11 cellular contexts compared by ENCODE assay signal in genomic region chr10:86402283-86402931, GRCh38. TPM values are rescaled to one million over a fixed set of nuclear protein-coding genes. Genes with fewer than 3 reads are reported as not detected.
A peak's percentile ranks its signal among the peaks of the same experiment; 100 is the strongest.
DNase-seq lines count a peak whose midpoint lies in the region; ATAC-seq and TF ChIP-seq lines count a peak whose summit lies in the region.
"Had no signal": no experiment of that assay in that cellular context is flagged by ENCODE, and none has a peak within 500 bp of the region (broad histone marks: within the 10 kb centered on the region; RNA-seq: fewer than 3 reads in every experiment).

No MANE protein-coding gene starts in this region.

- H3K4me3 Mint-ChIP-seq in nephron, result peak overlapping the region; percentile 69 to 79 (median 70)
- H3K4me3 Mint-ChIP-seq: dendritic cell treated with granulocyte-macrophage colony-stimulating factor and Interleukin-4, amounts not matched to agents 40 ng/mL and 50 ng/mL, for 4 days had no signal

- H3K27ac Mint-ChIP-seq in nephron, result peak overlapping the region; percentile 10 to 29 (median 20)
- H3K27ac Mint-ChIP-seq: dendritic cell treated with granulocyte-macrophage colony-stimulating factor and Interleukin-4, amounts not matched to agents 40 ng/mL and 50 ng/mL, for 4 days; mesothelial cell of epicardium had no signal

- 12 to 13% methylated on average over 18 of the region's 18 CpGs for WGBS in GM23248 (ENCODE audit: low coverage in 1 of 2, low lambda C conversion rate in 2 of 2, missing lambda C conversion rate in 2 of 2), 2 experiments

- no peaks in the 10 kb centered on the region for H3K36me3 ChIP-seq in GM23248 (ENCODE audit: low read depth)

- no peak overlapping the region for H3K27ac ChIP-seq in GM23248

- no peak for TF ChIP-seq CTCF in nephron (IDR thresholded peaks at IDR 0.05; ENCODE audit: unreplicated experiment in 3 of 3)

- no peak for TF ChIP-seq POLR2A in GM18505 (IDR thresholded peaks at IDR 0.05; ENCODE audit: borderline replicate concordance, extremely low read depth, insufficient read depth, insufficient read length)

- H3F3A ChIP-seq in GM23248 (ENCODE audit: insufficient read depth), result peaks cover 7% of the 10 kb centered on the region; the same call in 1 of the 2 replicates

- peaks cover 10% of the 10 kb centered on the region for H3K9me3 Mint-ChIP-seq in nephron
- H3K9me3 Mint-ChIP-seq: dendritic cell treated with granulocyte-macrophage colony-stimulating factor and Interleukin-4, amounts not matched to agents 40 ng/mL and 50 ng/mL, for 4 days had no signal

- peaks cover 48% of the 10 kb centered on the region for H3K27me3 Mint-ChIP-seq in nephron (ENCODE audit: low read depth)

- DNase-seq in AG20443 (ENCODE audit: low spot score) (peak; percentile 47), GM23248 (peak; percentile 67), cerebellar cortex (ENCODE audit: low spot score) (peak; percentile 47)
- DNase-seq: NCI-H1417 treated with DMSO at 0.1 percent for 48 hours had no signal

- H3K9me2 ChIP-seq in GM23248 (ENCODE audit: insufficient read depth), result no peaks in the 10 kb centered on the region

- H3K4me1 ChIP-seq in GM23248 (ENCODE audit: insufficient read depth), result peaks cover 14% of the 10 kb centered on the region

- peak overlapping the region; percentile 93 for H2AFZ ChIP-seq in GM23248

- H3K4me3 ChIP-seq in GM23248, result peak overlapping the region; percentile 43

- no peaks in the 10 kb centered on the region for H3K79me2 ChIP-seq in GM23248 (ENCODE audit: insufficient read depth)

- H3K4me2 ChIP-seq in GM23248 (ENCODE audit: unreplicated experiment), result peak overlapping the region; percentile 82

- no peaks in the 10 kb centered on the region for H3K9me3 ChIP-seq in GM23248 (ENCODE audit: low read depth)

- H3K36me3 Mint-ChIP-seq in nephron (ENCODE audit: low read depth), result peaks cover 3% of the 10 kb centered on the region
- H3K36me3 Mint-ChIP-seq: mesothelial cell of epicardium had no signal

- ATAC-seq in HG02884 (IDR thresholded peaks at IDR 0.05; ENCODE audit: unreplicated experiment) (no peak), GM18909 (IDR thresholded peaks at IDR 0.05; ENCODE audit: poor library complexity, unreplicated experiment) (no peak), HG03135 (IDR thresholded peaks at IDR 0.05; ENCODE audit: unreplicated experiment) (no peak), GM18505 (IDR thresholded peaks at IDR 0.05; ENCODE audit: unreplicated experiment) (no peak)

- H4K20me1 ChIP-seq in GM23248 (ENCODE audit: insufficient read depth), result no peaks in the 10 kb centered on the region

- in situ Hi-C loops in GM23248 (cut with MboI), result no loop called here

- peaks cover 21% of the 10 kb centered on the region for H3K4me1 Mint-ChIP-seq in nephron

- no peaks in the 10 kb centered on the region for H3K27me3 ChIP-seq in GM23248 (replicated peaks; ENCODE audit: insufficient read depth)

- H3K9ac ChIP-seq in GM23248, result no peak overlapping the region

RNA-seq across cellular contexts. Expression of gene GRID1, which starts 35.8 kb away (rescaled TPM):
- not detected in 2 replicates for total RNA-seq in GM23248 (2014; rRNA removed; shearing (Covaris generic))
- not detected in 2 replicates for polyA plus RNA-seq in GM23248 (2016; fragmentation: Nextera tagmentation; extraction: Ambion mirVana)
